1 cellular context compared by ENCODE assay signal in genomic region chr19:29945433-29945832, GRCh38.
TF ChIP-seq lines count a peak whose summit lies in the region.

No MANE protein-coding gene starts in this region.

TF ChIP-seq in HEK293, 187 proteins besides CTCF, POLR2A, EP300 and RAD21 (continued from another document):
- TF ChIP-seq PRDM6 (tag by site-specific recombination; IDR thresholded peaks at IDR 0.05) (peak; percentile 60), ZBTB17 (tag by site-specific recombination; IDR thresholded peaks at IDR 0.05) (0 out of 2 replicates have a peak, but pooled peaks have one; percentile 3), ZNF169 (tag by site-specific recombination; IDR thresholded peaks at IDR 0.05) (no peak), ZNF398 (tag by site-specific recombination; IDR thresholded peaks at IDR 0.05) (no peak), ZNF623 (tag by site-specific recombination; IDR thresholded peaks at IDR 0.05) (no peak), KLF16 (tag by site-specific recombination; IDR thresholded peaks at IDR 0.05) (no peak)
